12 cellular contexts compared by ENCODE assay signal in genomic region chr1:183769956-183770815, GRCh38.
"Had no signal": no experiment of that assay in that cellular context is flagged by ENCODE, and none has a peak within 500 bp of the region (broad histone marks: within the 10 kb centered on the region; RNA-seq: fewer than 3 reads in every experiment).

No MANE protein-coding gene starts in this region.

- H3K27ac ChIP-seq: neutrophil, tibial nerve, vagina had no signal

- H3K27me3 ChIP-seq: neutrophil, tibial nerve, vagina had no signal

- H3K4me3 ChIP-seq: lung, tibial nerve, vagina had no signal

- H3K4me1 ChIP-seq: tibial nerve, vagina had no signal

- DNase-seq: activated B cell treated with CpG ODN at 0.5 μM for 24 hours; activated CD4-positive, alpha-beta memory T cell treated with anti-CD3 and anti-CD28 coated beads for 36 hours; activated CD4-positive, alpha-beta T cell treated with anti-CD3 and anti-CD28 coated beads for 4 hours; activated gamma-delta T cell treated with Interleukin-2 at 50 U/mL for 16 hours; activated T-cell treated with anti-CD3 and anti-CD28 coated beads for 4 hours; kidney had no signal

- ATAC-seq: left lobe of liver; natural killer cell treated with Interleukin-12 subunit alpha and Interleukin-12 subunit beta and Interleukin-15 and Interleukin-18, amount 100 ng/mL, for 72 hours had no signal

- H3K36me3 ChIP-seq: neutrophil, tibial nerve, vagina had no signal

- FAIRE-seq: kidney had no signal

- H3K9me3 ChIP-seq: neutrophil, vagina had no signal
